8 cellular contexts compared by ENCODE assay signal in genomic region chr9:27276182-27277030, GRCh38. TPM values are rescaled to one million over a fixed set of nuclear protein-coding genes. Genes with fewer than 3 reads are reported as not detected.
DNase-seq lines count a peak whose midpoint lies in the region; ATAC-seq and TF ChIP-seq lines count a peak whose summit lies in the region.

No MANE protein-coding gene starts in this region.

- H3K9me3 ChIP-seq in NT2/D1 (ENCODE audit: insufficient read depth, low read length), result no peaks in the 10 kb centered on the region

- H3K9ac ChIP-seq in NT2/D1 (ENCODE audit: insufficient read length, low read depth), result no peak overlapping the region

- TF ChIP-seq CTCF in GM12874 (IDR thresholded peaks at IDR 0.05; ENCODE audit: insufficient read depth, low read depth, low read length) (peak; percentile 51), choroid plexus epithelial cell (conservative IDR thresholded peaks at IDR 0.05; ENCODE audit: low read depth, low read length) (peak; percentile 70)

- no peaks in the 10 kb centered on the region for H3K4me1 ChIP-seq in NT2/D1 (ENCODE audit: insufficient read depth, insufficient read length)

- H3K4me3 ChIP-seq in NT2/D1 (ENCODE audit: insufficient read length, low read depth) (no peak overlapping the region), choroid plexus epithelial cell (ENCODE audit: low read depth, low read length) (no peak overlapping the region)

- no peaks in the 10 kb centered on the region for H3K27me3 ChIP-seq in NT2/D1 (ENCODE audit: insufficient read depth, insufficient read length)

- in situ Hi-C loops in ACHN (cut with HindIII; ENCODE audit: low pct_ligation_motif_present, low pct_unique_long_range_greater_than_20kb, low sequenced_read_pairs), result no loop called here

- DNase-seq in ACHN (peak; percentile 60), HT1080 (ENCODE audit: low read depth) (peak; percentile 54), NT2/D1 (ENCODE audit: low read depth, low spot score) (peak; percentile 25), choroid plexus epithelial cell (ENCODE audit: low read depth) (peak; percentile 78), lung microvascular endothelial cell (ENCODE audit: low read depth in 2 of 2) (peak; percentile 68 to 82), mucosa of gallbladder (ENCODE audit: low spot score) (no peak)

- no peak for ATAC-seq in HG02588 (IDR thresholded peaks at IDR 0.05; ENCODE audit: unreplicated experiment)

- H3K36me3 ChIP-seq in NT2/D1 (ENCODE audit: insufficient read depth, insufficient read length, low read length), result no peaks in the 10 kb centered on the region

RNA-seq across cellular contexts. Expression of gene EQTN, which starts 20.5 kb away (rescaled TPM):
- total RNA-seq in HT1080 (2014; rRNA removed; shearing (Covaris generic)), result not detected in 2 replicates
- not detected in 2 replicates for polyA plus RNA-seq in HT1080 (2015; cell fraction: cytosol; rRNA removed)
- polyA plus RNA-seq in HT1080 (2015; cell fraction: nucleus; rRNA removed), result not detected in 2 replicates
- total RNA-seq in lung microvascular endothelial cell (not detected in 2 replicates), mucosa of gallbladder (0.32 TPM)
